In genomic region chr17:74536890-74537289, GRCh38 we compare ENCODE assay signal across 10 cellular contexts. TPM values are rescaled to one million over a fixed set of nuclear protein-coding genes. Genes with fewer than 3 reads are reported as not detected.
"Had no signal": no experiment of that assay in that cellular context is flagged by ENCODE, and none has a peak within 500 bp of the region (broad histone marks: within the 10 kb centered on the region; RNA-seq: fewer than 3 reads in every experiment).

No MANE protein-coding gene starts in this region.

- H3K36me3 ChIP-seq: HAP-1 had no signal

- H3K4me3 Mint-ChIP-seq: GM23338 had no signal

- ATAC-seq: GM23338, HCT116 had no signal

- H3K27ac ChIP-seq: KMS-11 had no signal

- H3K9ac ChIP-seq: KMS-11 had no signal

- H2AFZ ChIP-seq: GM23338 had no signal

- DNase-seq: IMR-90, KBM-7 had no signal

- FAIRE-seq: H1, H54, HTR-8/SVneo had no signal

- H3K4me1 ChIP-seq: HAP-1 had no signal

- H3K9me3 Mint-ChIP-seq: GM23338 had no signal

- H3K4me2 ChIP-seq: GM23338, KMS-11 had no signal

- H3K4me3 ChIP-seq: GM23338, HAP-1 had no signal

- H3K27ac Mint-ChIP-seq: GM23338 had no signal

RNA-seq across cellular contexts. Expression of gene CD300LB, which starts 5.6 kb away (rescaled TPM):
- total RNA-seq: GM23338, H1, HT-29, IMR-90 had no signal
- polyA plus RNA-seq: GM23338, H1, IMR-90 had no signal

RNA-seq across cellular contexts. Expression of gene CD300C, which starts 9.0 kb away (rescaled TPM):
- total RNA-seq: GM23338, H1, IMR-90 had no signal
- polyA plus RNA-seq: GM23338, H1, IMR-90 had no signal

RNA-seq across cellular contexts. Expression of gene CD300H, which starts 30.4 kb away (rescaled TPM):
- total RNA-seq: GM23338, H1, HT-29, IMR-90 had no signal
- polyA plus RNA-seq: GM23338, H1, IMR-90 had no signal

RNA-seq across cellular contexts. Expression of gene CD300LD, which starts 55.2 kb away (rescaled TPM):
- total RNA-seq: GM23338, H1, HT-29, IMR-90 had no signal
- polyA plus RNA-seq: GM23338, H1, IMR-90 had no signal
